8 cellular contexts compared by ENCODE assay signal in the genomic region with DNA sequence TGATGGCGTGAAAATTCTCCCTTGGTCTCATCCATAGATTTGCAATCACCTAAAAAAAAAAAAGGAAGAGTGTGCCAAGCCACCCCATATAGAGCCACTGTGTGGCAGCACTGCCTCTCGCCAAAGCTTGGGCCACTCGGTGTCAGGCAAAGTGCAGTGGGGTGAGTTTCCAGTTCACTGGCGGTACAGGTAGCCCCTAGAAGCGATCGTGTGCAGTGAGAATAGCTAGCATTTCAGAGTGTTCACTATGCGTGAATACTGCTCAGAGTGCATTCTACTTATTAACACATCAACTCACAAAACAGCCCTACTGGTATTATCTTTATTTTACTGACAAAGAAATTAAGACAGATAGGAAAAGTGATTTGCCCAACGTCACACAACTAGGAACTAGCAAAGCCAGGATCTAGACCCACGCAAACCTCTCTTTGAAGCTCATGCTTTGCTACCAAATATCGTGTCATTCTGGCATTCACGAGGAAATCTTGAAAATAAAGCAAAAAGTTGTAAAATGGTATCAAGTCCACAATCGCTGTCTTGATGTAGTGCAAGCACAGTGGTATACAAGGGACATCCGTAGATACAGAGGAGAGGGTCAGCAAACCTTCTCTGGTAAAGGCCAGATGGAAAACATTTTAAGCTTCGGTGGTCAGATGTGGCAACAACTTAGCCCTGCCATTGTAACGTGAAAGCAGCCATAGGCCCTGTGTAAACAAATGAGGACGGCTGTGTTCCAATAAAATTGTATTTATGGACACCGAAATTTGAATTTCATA. TPM values are rescaled to one million over a fixed set of nuclear protein-coding genes. Genes with fewer than 3 reads are reported as not detected.
DNase-seq lines count a peak whose midpoint lies in the region; ATAC-seq and TF ChIP-seq lines count a peak whose summit lies in the region.

No MANE protein-coding gene starts in this region.

- H3K27me3 Mint-ChIP-seq in neural crest cell (ENCODE audit: low read depth) = no peaks in the 10 kb centered on the region

- no peak overlapping the region for H3K4me3 ChIP-seq in fibroblast of the aortic adventitia (ENCODE audit: low read depth, low read length)

- no peak overlapping the region for H3K27ac Mint-ChIP-seq in neural crest cell (ENCODE audit: unreplicated experiment)

- DNase-seq in Daoy (ENCODE audit: low read depth) (peak; percentile 83), NCI-H82 (lab: John Stamatoyannopoulos, UW) (peak; percentile 72), activated T-cell treated with anti-CD3 and anti-CD28 coated beads for 24 hours (ENCODE audit: low read depth) (peak; percentile 26), fibroblast of the aortic adventitia (ENCODE audit: low read depth) (peak; percentile 44), neural crest cell (ENCODE audit: low read depth, low spot score) (peak; percentile 43), amniotic stem cell (lab: John Stamatoyannopoulos, UW) (no peak)

- no peaks in the 10 kb centered on the region for H3K9me3 Mint-ChIP-seq in neural crest cell

- peak; percentile 96 for ATAC-seq in GM21390 (IDR thresholded peaks at IDR 0.05; ENCODE audit: unreplicated experiment)
- peak; percentile 94 for ATAC-seq in HG03558 (IDR thresholded peaks at IDR 0.05; ENCODE audit: extremely low read depth, unreplicated experiment)

- peaks cover 5% of the 10 kb centered on the region for H3K4me1 Mint-ChIP-seq in neural crest cell

- H3K36me3 Mint-ChIP-seq in neural crest cell (ENCODE audit: low read depth) = no peaks in the 10 kb centered on the region

- TF ChIP-seq CTCF in fibroblast of the aortic adventitia (IDR thresholded peaks at IDR 0.05; ENCODE audit: insufficient read depth, low read length) = peak; percentile 61
- TF ChIP-seq CTCF in neural crest cell (conservative IDR thresholded peaks at IDR 0.05) = peak; percentile 74

- H3K4me3 Mint-ChIP-seq in neural crest cell = no peak overlapping the region

RNA-seq across cellular contexts. Expression of a gene that starts 10.4 kb away (rescaled TPM):
- 4.7 and 5.9 TPM in 2 replicates for total RNA-seq in Daoy (2014; rRNA removed; shearing (Covaris generic))
- total RNA-seq in fibroblast of the aortic adventitia (ENCODE audit: low replicate concordance) (2.5 TPM in 1 of 2 replicates, not detected in the other), neural crest cell (5.3 and 6.4 TPM in 2 replicates)
